Comparison of ENCODE assay signal across 23 cellular contexts in genomic region chr16:4524571-4524970, GRCh38. TPM values are rescaled to one million over a fixed set of nuclear protein-coding genes. Genes with fewer than 3 reads are reported as not detected.
"Had no signal": no experiment of that assay in that cellular context is flagged by ENCODE, and none has a peak within 500 bp of the region (broad histone marks: within the 10 kb centered on the region; RNA-seq: fewer than 3 reads in every experiment).

No MANE protein-coding gene starts in this region.

- ATAC-seq: activated CD8-positive, alpha-beta T cell treated with anti-CD3 and anti-CD28 coated beads for 36 hours; activated naive CD8-positive, alpha-beta T cell treated with anti-CD3 and anti-CD28 coated beads, Interleukin-2, amount 50 U/mL, for 24 hours; left lung; SK-N-SH treated with all-trans-retinoic acid at 6 μM for 48 hours; T-cell had no signal

- DNase-seq: activated CD4-positive, alpha-beta T cell treated with anti-CD3 and anti-CD28 coated beads, Interleukin-2, amount 10 ng/mL, durations not matched to agents 24 days and 14 days; activated CD8-positive, alpha-beta T cell treated with anti-CD3 and anti-CD28 coated beads for 36 hours; activated naive CD4-positive, alpha-beta T cell treated with anti-CD3 and anti-CD28 coated beads, Interleukin-2, amount 10 ng/mL, durations not matched to agents 7 days and 5 days; activated naive CD8-positive, alpha-beta T cell treated with anti-CD3 and anti-CD28 coated beads, Interleukin-2, amount 50 U/mL, for 24 hours; activated T-cell treated with anti-CD3 and anti-CD28 coated beads, Interleukin-2, amount 50 U/mL, for 1 hour; erythroblast; foreskin melanocyte; left lung; nephron progenitor cell; stimulated activated CD4-positive, alpha-beta T cell treated with anti-CD3 and anti-CD28 coated beads, Interleukin-4, amount 100 ng/mL, for 24 hours; stimulated activated naive CD4-positive, alpha-beta T cell treated with Interleukin-2 at 50 U/mL for 16 hours; T-cell; T-helper 9 cell; uterus had no signal

- H3K36me3 ChIP-seq: right atrium auricular region, uterus had no signal

- H3K4me2 ChIP-seq: smooth muscle cell had no signal

- FAIRE-seq: bronchial epithelial cell, keratinocyte had no signal

- H3K4me3 ChIP-seq: left lung, right atrium auricular region, smooth muscle cell, tibial nerve, uterus had no signal

- H3K27ac Mint-ChIP-seq: activated CD4-positive, alpha-beta T cell treated with anti-CD3 and anti-CD28 coated beads, Interleukin-2, amount 10 ng/mL, durations not matched to agents 24 days and 14 days; activated CD8-positive, alpha-beta T cell treated with anti-CD3 and anti-CD28 coated beads for 36 hours; activated naive CD4-positive, alpha-beta T cell treated with anti-CD3 and anti-CD28 coated beads, Interleukin-2, amount 10 ng/mL, durations not matched to agents 7 days and 5 days; activated naive CD8-positive, alpha-beta T cell treated with anti-CD3 and anti-CD28 coated beads, Interleukin-2, amount 50 U/mL, for 24 hours; activated T-helper 2 cell treated with anti-CD3 and anti-CD28 coated beads, Interferon-gamma antibody, Interleukin-2, Interleukin-4, amounts not matched to agents 10 μg/mL and 5 μg/mL and 100 μg/mL, durations not matched to agents 14 hours and 24 hours and 36 hours had no signal

- H3K27me3 ChIP-seq: left lung, right atrium auricular region, tibial nerve, uterus had no signal

- H3K9me3 ChIP-seq: left lung, right atrium auricular region, tibial nerve, uterus had no signal

- H3K9me3 Mint-ChIP-seq: activated CD4-positive, alpha-beta T cell treated with anti-CD3 and anti-CD28 coated beads, Interleukin-2, amount 10 ng/mL, durations not matched to agents 24 days and 14 days; activated CD8-positive, alpha-beta T cell treated with anti-CD3 and anti-CD28 coated beads for 36 hours; activated naive CD4-positive, alpha-beta T cell treated with anti-CD3 and anti-CD28 coated beads, Interleukin-2, amount 10 ng/mL, durations not matched to agents 7 days and 5 days; activated naive CD8-positive, alpha-beta T cell treated with anti-CD3 and anti-CD28 coated beads, Interleukin-2, amount 50 U/mL, for 24 hours; activated T-helper 2 cell treated with anti-CD3 and anti-CD28 coated beads, Interferon-gamma antibody, Interleukin-2, Interleukin-4, amounts not matched to agents 10 μg/mL and 5 μg/mL and 100 μg/mL, durations not matched to agents 14 hours and 24 hours and 36 hours; nephron progenitor cell; T-cell had no signal

- H3K4me1 ChIP-seq: uterus had no signal

- H3K4me3 Mint-ChIP-seq: activated CD4-positive, alpha-beta T cell treated with anti-CD3 and anti-CD28 coated beads, Interleukin-2, amount 10 ng/mL, durations not matched to agents 24 days and 14 days; activated CD8-positive, alpha-beta T cell treated with anti-CD3 and anti-CD28 coated beads for 36 hours; activated naive CD4-positive, alpha-beta T cell treated with anti-CD3 and anti-CD28 coated beads, Interleukin-2, amount 10 ng/mL, durations not matched to agents 7 days and 5 days; activated naive CD8-positive, alpha-beta T cell treated with anti-CD3 and anti-CD28 coated beads, Interleukin-2, amount 50 U/mL, for 24 hours; nephron progenitor cell; T-cell had no signal

- H3K27me3 Mint-ChIP-seq: activated CD4-positive, alpha-beta T cell treated with anti-CD3 and anti-CD28 coated beads, Interleukin-2, amount 10 ng/mL, durations not matched to agents 24 days and 14 days; activated CD8-positive, alpha-beta T cell treated with anti-CD3 and anti-CD28 coated beads for 36 hours; activated naive CD4-positive, alpha-beta T cell treated with anti-CD3 and anti-CD28 coated beads, Interleukin-2, amount 10 ng/mL, durations not matched to agents 7 days and 5 days; activated naive CD8-positive, alpha-beta T cell treated with anti-CD3 and anti-CD28 coated beads, Interleukin-2, amount 50 U/mL, for 24 hours; T-cell had no signal

- H3K27ac ChIP-seq: left lung, right atrium auricular region, uterus had no signal

RNA-seq across cellular contexts. Expression of gene C16orf96, which starts 31.6 kb away (rescaled TPM):
- total RNA-seq: activated CD4-positive, alpha-beta T cell treated with anti-CD3 and anti-CD28 coated beads, Interleukin-2, amount 10 ng/mL, durations not matched to agents 24 days and 14 days; activated T-helper 2 cell treated with anti-CD3 and anti-CD28 coated beads, Interferon-gamma antibody, Interleukin-2, Interleukin-4, amounts not matched to agents 10 μg/mL and 5 μg/mL and 100 μg/mL, durations not matched to agents 14 hours and 24 hours and 36 hours; bronchial epithelial cell; dermis microvascular lymphatic vessel endothelial cell had no signal
- polyA plus RNA-seq: aorta, keratinocyte, smooth muscle cell had no signal
